Comparison of ENCODE assay signal across 8 cellular contexts in the genomic region with DNA sequence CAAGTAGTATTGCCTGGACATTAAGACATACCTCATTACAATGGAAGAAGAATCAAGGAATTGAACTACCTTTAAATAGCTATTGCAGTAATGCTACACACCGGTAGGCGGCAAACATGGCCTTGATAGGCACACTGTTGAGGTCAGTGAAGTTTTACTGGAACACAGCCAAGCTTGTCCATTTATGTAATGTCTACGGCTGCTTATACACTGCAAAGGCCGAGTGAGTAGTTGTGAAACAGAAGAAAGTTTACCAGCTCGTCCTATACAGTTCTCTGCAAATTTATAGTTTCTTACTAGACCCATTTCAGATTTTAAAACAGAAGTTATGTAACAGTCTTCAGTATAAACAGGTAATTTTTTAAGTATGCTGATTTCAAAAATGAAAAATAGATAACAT. TPM values are rescaled to one million over a fixed set of nuclear protein-coding genes. Genes with fewer than 3 reads are reported as not detected.
DNase-seq lines count a peak whose midpoint lies in the region; ATAC-seq and TF ChIP-seq lines count a peak whose summit lies in the region.

No MANE protein-coding gene starts in this region.

- H3K79me1 ChIP-seq in mesendoderm (ENCODE audit: low read length) = no peaks in the 10 kb centered on the region

- H3K36me3 ChIP-seq in mesendoderm (ENCODE audit: control insufficient read depth, insufficient read depth, low read length) = peaks cover under 1% of the 10 kb centered on the region
- H3K36me3 ChIP-seq in vagina = peaks cover 0 to 31% of the 10 kb centered on the region in 2 donors

- H4K5ac ChIP-seq in mesendoderm (ENCODE audit: low read length) = no peak overlapping the region

- CTCF ChIA-PET in RWPE1 (lab: Yijun Ruan, JAX) = interaction anchor here (0.5 to 1.2 kb wide), 11 partner anchors 12 to 342 kb away, joined by 3 to 8 read pairs (median 3); no protein-coding TSS in a partner anchor

- DNase-seq in NCI-H1092 treated with DMSO at 0.1 percent for 48 hours (lab: John Stamatoyannopoulos, UW) (peak; percentile 18), NCI-H1092 (lab: John Stamatoyannopoulos, UW) (no peak), HT-29 (ENCODE audit: low spot score) (peak; percentile 99), RWPE1 (ENCODE audit: low spot score) (peak; percentile 72), epidermal melanocyte (ENCODE audit: insufficient read length, low spot score) (peak; percentile 58), mesendoderm (peak; percentile 75), vagina (ENCODE audit: extremely low spot score in 2 of 2) (no peak)

- no peaks in the 10 kb centered on the region for H3K9me3 ChIP-seq in vagina

- H3K4me3 ChIP-seq in mesendoderm (ENCODE audit: low read length) (no peak overlapping the region), vagina (no peak overlapping the region)

- H3K27ac ChIP-seq in RWPE1 = no peak overlapping the region
- H3K27ac ChIP-seq in mesendoderm (ENCODE audit: low read depth, low read length) = no peak overlapping the region
- H3K27ac ChIP-seq in vagina = peak overlapping the region; percentile 15

- no peak overlapping the region for H3K4ac ChIP-seq in mesendoderm (ENCODE audit: low read depth, low read length)

- no peak overlapping the region for H2AK5ac ChIP-seq in mesendoderm (ENCODE audit: low read length)

- POLR2A ChIA-PET in RWPE1 (lab: Yijun Ruan, JAX; ENCODE audit: low non-redundant PET) = no interaction called here

- H3K18ac ChIP-seq in mesendoderm (ENCODE audit: low read length) = no peak overlapping the region

- H3K9ac ChIP-seq in mesendoderm (ENCODE audit: low read length) = no peak overlapping the region

- no peak for TF ChIP-seq POLR2A in vagina (IDR thresholded peaks at IDR 0.05)

- intact Hi-C loops in vagina (cut with DNase I) = no loop called here

- no peaks in the 10 kb centered on the region for H3K79me2 ChIP-seq in mesendoderm (ENCODE audit: control insufficient read depth, insufficient read depth, low read length)

- peaks cover 5% of the 10 kb centered on the region for H3K4me1 ChIP-seq in mesendoderm (ENCODE audit: control insufficient read depth, low read depth, low read length)
- peaks cover 19% of the 10 kb centered on the region for H3K4me1 ChIP-seq in vagina

- H2BK15ac ChIP-seq in mesendoderm (replicated peaks; ENCODE audit: low read depth) = no peak overlapping the region

- no peak overlapping the region for H3K56ac ChIP-seq in mesendoderm (ENCODE audit: low read length)

- WGBS in mesendoderm (ENCODE audit: extremely low coverage, insufficient coverage, low lambda C conversion rate) = no CpG with 5 or more reads among the region's 5 CpGs

- TF ChIP-seq CTCF in RWPE1 (conservative IDR thresholded peaks at IDR 0.05; ENCODE audit: low read depth) (peak; percentile 95), vagina (IDR thresholded peaks at IDR 0.05) (peak; percentile 43 to 60 (median 56))

- ATAC-seq in GM19463 (IDR thresholded peaks at IDR 0.05; ENCODE audit: unreplicated experiment) = no peak

- no peak overlapping the region for H2BK5ac ChIP-seq in mesendoderm (ENCODE audit: low read length)

- H3K23ac ChIP-seq in mesendoderm (ENCODE audit: low read length) = no peak overlapping the region

- H3K4me2 ChIP-seq in mesendoderm (ENCODE audit: low read length) = no peak overlapping the region

- H2BK120ac ChIP-seq in mesendoderm (ENCODE audit: low read depth, low read length) = no peak overlapping the region

- no peak overlapping the region for H4K8ac ChIP-seq in mesendoderm (ENCODE audit: low read depth, low read length)

- H3K27me3 ChIP-seq in mesendoderm (ENCODE audit: insufficient read depth, low read length, poor library complexity) (no peaks in the 10 kb centered on the region), vagina (no peaks in the 10 kb centered on the region)

RNA-seq across cellular contexts. Expression of gene PPP4R1, which starts 38.8 kb away (rescaled TPM):
- total RNA-seq in HT-29 (2014; rRNA removed; shearing (Covaris generic)) = 43.9 and 44.1 TPM in 2 replicates
- 83.0 TPM for polyA plus RNA-seq in mesendoderm (2013, experiment 1 of 2)
- polyA plus RNA-seq in mesendoderm (2013, experiment 2 of 2) = 85.7 TPM
- 127 TPM for total RNA-seq in vagina

Comparison
In these comparisons a context has a peak if more than half of its experiments do, and no peak if none do; other contexts are left out.
1. DNase-seq: peak in NCI-H1092 treated with DMSO at 0.1 percent for 48 hours (single experiment), HT-29 (single experiment), RWPE1 (single experiment), epidermal melanocyte (single experiment) and mesendoderm (single experiment); none in NCI-H1092 (single experiment) and vagina (0 of 2).